In the genomic region with DNA sequence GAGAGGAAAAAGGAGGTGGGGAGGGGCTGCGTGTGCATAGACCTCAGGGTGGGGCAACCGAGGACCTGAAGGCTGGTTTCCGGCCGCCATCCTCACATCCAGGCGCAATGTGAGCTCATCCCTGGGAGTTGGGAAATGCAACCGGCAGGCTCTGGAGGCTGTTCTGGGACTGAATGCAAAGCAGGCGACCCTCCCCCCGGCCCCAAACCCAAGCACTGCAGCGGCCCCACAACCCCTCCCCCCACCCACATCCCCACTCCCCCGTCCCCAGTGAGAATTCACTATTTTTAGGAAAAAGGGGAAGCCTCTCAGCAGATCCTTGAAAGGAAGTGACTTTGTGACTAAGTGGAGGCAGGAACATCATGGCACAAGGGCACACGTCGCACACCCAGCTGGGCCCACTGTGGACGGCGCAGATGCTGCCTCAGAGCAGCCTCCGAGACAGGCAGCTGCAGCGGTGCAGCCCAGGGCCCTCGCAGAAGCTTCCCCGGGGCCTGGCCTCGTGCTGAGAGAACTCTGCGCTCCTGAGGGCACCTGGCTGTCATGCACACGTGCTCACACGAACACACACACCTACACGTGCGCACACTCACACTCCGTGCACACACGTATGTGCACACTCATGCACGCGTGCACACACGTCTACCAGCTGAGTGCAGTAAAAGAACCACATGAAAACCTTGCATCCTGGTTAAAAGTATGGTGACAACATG, we compare ENCODE assay signal across 27 cellular contexts. TPM values are rescaled to one million over a fixed set of nuclear protein-coding genes. Genes with fewer than 3 reads are reported as not detected.
DNase-seq lines count a peak whose midpoint lies in the region; ATAC-seq, FAIRE-seq and TF ChIP-seq lines count a peak whose summit lies in the region.
"Had no signal": no experiment of that assay in that cellular context is flagged by ENCODE, and none has a peak within 500 bp of the region (broad histone marks: within the 10 kb centered on the region; RNA-seq: fewer than 3 reads in every experiment).

No MANE protein-coding gene starts in this region.

- no peaks in the 10 kb centered on the region for H4K20me1 ChIP-seq in K562 (replicated peaks; ENCODE audit: control insufficient read depth, insufficient read depth, low read length)

- H3K27me3 ChIP-seq in right atrium auricular region: no peaks in the 10 kb centered on the region
- peaks cover 27 to 70% of the 10 kb centered on the region in 2 experiments for H3K27me3 ChIP-seq in K562 (ENCODE audit: control insufficient read depth in 2 of 2, insufficient read depth in 2 of 2, low read length in 2 of 2)
- no peaks in the 10 kb centered on the region for H3K27me3 ChIP-seq in colonic mucosa
- no peaks in the 10 kb centered on the region for H3K27me3 ChIP-seq in brain microvascular endothelial cell (replicated peaks)
- H3K27me3 ChIP-seq: BE2C had no signal

- H3K4me2 ChIP-seq in K562 (ENCODE audit: insufficient read depth, low read length): no peak overlapping the region
- H3K4me2 ChIP-seq: A549 had no signal

- TF ChIP-seq RAD21 in K562 (CRISPR knock-in tag; conservative IDR thresholded peaks at IDR 0.05 in 1 of 2, IDR thresholded peaks at IDR 0.05 in 1 of 2): no peak

- POLR2A ChIA-PET in K562 (lab: Yijun Ruan, JAX): no interaction called here

- no peak for TF ChIP-seq CTCF in right atrium auricular region (IDR thresholded peaks at IDR 0.05)
- no peak for TF ChIP-seq CTCF in K562 (IDR thresholded peaks at IDR 0.05 in 2 of 3, conservative IDR thresholded peaks at IDR 0.05 in 1 of 3; ENCODE audit: insufficient read depth in 2 of 3, low read depth in 1 of 3, low read length in 3 of 3)
- no peak for TF ChIP-seq CTCF in colonic mucosa (IDR thresholded peaks at IDR 0.05)
- TF ChIP-seq CTCF in brain microvascular endothelial cell (IDR thresholded peaks at IDR 0.05; ENCODE audit: low read depth, low read length, missing control alignments): no peak

- no peaks in the 10 kb centered on the region for H3K79me2 ChIP-seq in K562 (ENCODE audit: control insufficient read depth, insufficient read depth, low read length)

- H3K9me1 ChIP-seq in K562 (ENCODE audit: control insufficient read depth, insufficient read depth, low read length): no peaks in the 10 kb centered on the region

- H3K27ac ChIP-seq in right atrium auricular region: no peak overlapping the region
- H3K27ac ChIP-seq in K562 (ENCODE audit: extremely low read depth, low read depth, low read length): no peak overlapping the region
- no peak overlapping the region for H3K27ac ChIP-seq in colonic mucosa
- H3K27ac ChIP-seq in brain microvascular endothelial cell: no peak overlapping the region
- H3K27ac ChIP-seq: A549, HL-60 had no signal

- TF ChIP-seq POLR2A in K562 (conservative IDR thresholded peaks at IDR 0.05): no peak

- H3K9me3 ChIP-seq in right atrium auricular region: no peaks in the 10 kb centered on the region
- no peaks in the 10 kb centered on the region for H3K9me3 ChIP-seq in K562 (replicated peaks; ENCODE audit: control insufficient read depth, insufficient read depth, low read depth, low read length)
- no peaks in the 10 kb centered on the region for H3K9me3 ChIP-seq in colonic mucosa
- H3K9me3 ChIP-seq: A549, mucosa of descending colon had no signal

- no peaks in the 10 kb centered on the region for H3K36me3 ChIP-seq in right atrium auricular region
- no peaks in the 10 kb centered on the region for H3K36me3 ChIP-seq in K562 (ENCODE audit: control insufficient read depth, insufficient read depth, low read length)
- no peaks in the 10 kb centered on the region for H3K36me3 ChIP-seq in colonic mucosa
- no peaks in the 10 kb centered on the region for H3K36me3 ChIP-seq in brain microvascular endothelial cell (replicated peaks)
- H3K36me3 ChIP-seq: BE2C had no signal

- DNase-seq in left ventricle myocardium superior: peak; percentile 9
- DNase-seq in right atrium auricular region (ENCODE audit: low spot score): no peak
- no peak for DNase-seq in K562 (ENCODE audit: extremely low read depth in 1 of 4, low spot score in 3 of 4)
- DNase-seq in mesenteric fat pad (ENCODE audit: low spot score): peak; percentile 67
- no peak for DNase-seq in midbrain (lab: John Stamatoyannopoulos, UW)
- no peak for DNase-seq in colonic mucosa
- no peak for DNase-seq in brain microvascular endothelial cell
- DNase-seq: BE2C; Calu3; effector memory CD4-positive, alpha-beta T cell; EL; HCEC 1CT; hippocampal formation; mucosa of descending colon; NCI-H2029 treated with DMSO at 0.1 percent for 48 hours; NCI-H345; NCI-H748 treated with DMSO at 0.1 percent for 48 hours; trophoblast cell had no signal

- 13% methylated on average over 24 of the region's 29 CpGs for WGBS in K562 (ENCODE audit: insufficient coverage, low coverage, missing lambda C conversion rate)

- in situ Hi-C loops in K562 (cut with MboI) (no loop called here), brain microvascular endothelial cell (cut with HindIII; ENCODE audit: low pct_ligation_motif_present, low sequenced_read_pairs) (no loop called here)

- H3K9ac ChIP-seq in K562 (ENCODE audit: insufficient read depth in 1 of 2, low read depth in 2 of 2, low read length in 2 of 2) (no peak overlapping the region), colonic mucosa (ENCODE audit: low read depth in 2 of 2, low read length in 2 of 2) (no peak overlapping the region)

- no peak for FAIRE-seq in K562 (lab: Jason Lieb, UNC)
- FAIRE-seq: A549, frontal cortex had no signal

- TF ChIP-seq EP300 in K562 (IDR thresholded peaks at IDR 0.05; ENCODE audit: low read length): no peak

- no peaks in the 10 kb centered on the region for H3K4me1 ChIP-seq in right atrium auricular region
- H3K4me1 ChIP-seq in K562 (replicated peaks in 1 of 2; ENCODE audit: control insufficient read depth in 2 of 2, insufficient read depth in 2 of 2, low read length in 2 of 2): peaks cover 0 to 29% of the 10 kb centered on the region in 2 experiments; a peak in 2 of 5 replicates
- no peaks in the 10 kb centered on the region for H3K4me1 ChIP-seq in colonic mucosa
- H3K4me1 ChIP-seq: A549, BE2C had no signal

- ATAC-seq in left ventricle myocardium superior (no peak), K562 (no peak), GM21576 (IDR thresholded peaks at IDR 0.05; ENCODE audit: unreplicated experiment) (no peak)
- ATAC-seq: A549, esophagus mucosa, mucosa of descending colon had no signal

- CTCF ChIA-PET in K562 (lab: Yijun Ruan, JAX; ENCODE audit: low intra/inter-chr PET ratio): no interaction called here

- H3K4me3 ChIP-seq in right atrium auricular region (no peak overlapping the region), K562 (no peak overlapping the region), colonic mucosa (no peak overlapping the region), brain microvascular endothelial cell (ENCODE audit: low read depth, low read length) (no peak overlapping the region)
- H3K4me3 ChIP-seq: A549, mucosa of descending colon had no signal

- intact Hi-C loops in left ventricle myocardium superior (cut with micrococcal nuclease): no loop called here
- intact Hi-C loops in K562 (cut with micrococcal nuclease): no loop called here
- intact Hi-C loops in colonic mucosa (cut with DNase I): no loop called here

- H2AFZ ChIP-seq in K562 (ENCODE audit: low read depth, low read length): no peak overlapping the region

- BruUV-seq in K562 (replicated peaks; lab: Mats Ljungman, UMichigan): no TSS peak

RNA-seq across cellular contexts. Expression of a gene that starts 1.3 kb away (rescaled TPM):
- 2.1 TPM for total RNA-seq in left ventricle myocardium superior
- 1 to 10 TPM; 2.3 to 4.6 TPM for total RNA-seq in right atrium auricular region
- 0.30 TPM in 1 of 2 replicates, not detected in the other for total RNA-seq in K562 (2011; cell fraction: chromatin; rRNA removed; ENCODE audit: low replicate concordance)
- not detected in 2 replicates for total RNA-seq in K562 (2011; cell fraction: nucleolus; rRNA removed)
- total RNA-seq in K562 (2011; cell fraction: nucleoplasm; rRNA removed): not detected in 2 replicates
- not detected in 2 replicates for total RNA-seq in K562 (2014; rRNA removed)
- not detected in 2 replicates for total RNA-seq in K562 (2014; rRNA removed; fragmentation: Illumina TruSeq; extraction: Trizol)
- not detected in 2 replicates for total RNA-seq in K562 (2015; rRNA removed; fragmentation: Illumina TruSeq; extraction: Trizol)
- total RNA-seq in K562 (2021): not detected in 2 replicates
- polyA plus RNA-seq in K562 (2011; rRNA removed): not detected in 2 replicates
- 0.04 TPM in 1 of 2 replicates, not detected in the other for polyA plus RNA-seq in K562 (2011; cell fraction: cytosol; rRNA removed)
- polyA plus RNA-seq in K562 (2011; cell fraction: nucleus; rRNA removed): not detected in 2 replicates
- 0.07 and 0.10 TPM in 2 replicates for polyA plus RNA-seq in K562 (2012)
- not detected in 2 replicates for polyA plus RNA-seq in K562 (2014; fragmentation: Illumina TruSeq; extraction: Trizol)
- under 1 TPM in 1 of 2 experiments, not detected in 1; 0.04 TPM for polyA plus RNA-seq in K562 (2014; fragmentation: Nextera tagmentation; extraction: Ambion mirVana)
- not detected in 2 replicates for polyA plus RNA-seq in K562 (2014; rRNA removed)
- 0.07 TPM in 1 of 2 replicates, not detected in the other for polyA minus RNA-seq in K562 (2011; rRNA and poly(A)+ RNA removed)
- polyA minus RNA-seq in K562 (2011; cell fraction: cytosol; rRNA and poly(A)+ RNA removed): not detected in 2 replicates
- not detected in 2 replicates for polyA minus RNA-seq in K562 (2011; cell fraction: nucleus; rRNA and poly(A)+ RNA removed)
- total RNA-seq in mesenteric fat pad: 2.9 TPM
- total RNA-seq in colonic mucosa: 1 to 10 TPM; 1.2 to 2.3 TPM
- total RNA-seq: Calu3, OCI-LY7 had no signal
- polyA plus RNA-seq: A549 had no signal

RNA-seq across cellular contexts. Expression of a gene that starts 48.0 kb away (rescaled TPM):
- not detected for total RNA-seq in left ventricle myocardium superior
- not detected for total RNA-seq in right atrium auricular region
- not detected in 2 replicates for total RNA-seq in K562 (2011; cell fraction: chromatin; rRNA removed; ENCODE audit: low replicate concordance)
- not detected in 2 replicates for total RNA-seq in K562 (2011; cell fraction: nucleolus; rRNA removed)
- not detected in 2 replicates for total RNA-seq in K562 (2011; cell fraction: nucleoplasm; rRNA removed)
- not detected in 2 replicates for total RNA-seq in K562 (2014; rRNA removed)
- not detected in 2 replicates for total RNA-seq in K562 (2014; rRNA removed; fragmentation: Illumina TruSeq; extraction: Trizol)
- total RNA-seq in K562 (2015; rRNA removed; fragmentation: Illumina TruSeq; extraction: Trizol): not detected in 2 replicates
- not detected in 2 replicates for total RNA-seq in K562 (2021)
- polyA plus RNA-seq in K562 (2011; rRNA removed): not detected in 2 replicates
- not detected in 2 replicates for polyA plus RNA-seq in K562 (2011; cell fraction: cytosol; rRNA removed)
- not detected in 2 replicates for polyA plus RNA-seq in K562 (2011; cell fraction: nucleus; rRNA removed)
- not detected in 2 replicates for polyA plus RNA-seq in K562 (2012)
- not detected in 2 replicates for polyA plus RNA-seq in K562 (2014; fragmentation: Illumina TruSeq; extraction: Trizol)
- not detected for polyA plus RNA-seq in K562 (2014; fragmentation: Nextera tagmentation; extraction: Ambion mirVana)
- polyA plus RNA-seq in K562 (2014; rRNA removed): not detected in 2 replicates
- polyA minus RNA-seq in K562 (2011; rRNA and poly(A)+ RNA removed): not detected in 2 replicates
- not detected in 2 replicates for polyA minus RNA-seq in K562 (2011; cell fraction: cytosol; rRNA and poly(A)+ RNA removed)
- not detected in 2 replicates for polyA minus RNA-seq in K562 (2011; cell fraction: nucleus; rRNA and poly(A)+ RNA removed)
- total RNA-seq in mesenteric fat pad: not detected
- not detected for total RNA-seq in colonic mucosa
- total RNA-seq: Calu3; esophagus mucosa; liver; OCI-LY7; progenitor cell of endocrine pancreas; T-helper 2 cell treated with Interferon-gamma antibody and Interleukin-4, amounts not matched to agents 100 ng/mL and 5 ng/mL, for 36 hours had no signal
- polyA plus RNA-seq: A549, liver had no signal

RNA-seq across cellular contexts. Expression of a gene that starts 50.0 kb away (rescaled TPM):
- 1,128 TPM for total RNA-seq in left ventricle myocardium superior
- total RNA-seq in right atrium auricular region: 100 to 1,000 TPM in 1 of 2 donors, 10 to 100 TPM in 1; 85.1 to 265 TPM
- total RNA-seq in K562 (2011; cell fraction: chromatin; rRNA removed; ENCODE audit: low replicate concordance): 72.8 and 88.6 TPM in 2 replicates
- 122 and 189 TPM in 2 replicates for total RNA-seq in K562 (2011; cell fraction: nucleolus; rRNA removed)
- 125 and 130 TPM in 2 replicates for total RNA-seq in K562 (2011; cell fraction: nucleoplasm; rRNA removed)
- 746 and 978 TPM in 2 replicates for total RNA-seq in K562 (2014; rRNA removed)
- total RNA-seq in K562 (2014; rRNA removed; fragmentation: Illumina TruSeq; extraction: Trizol): 839 and 887 TPM in 2 replicates
- 914 and 930 TPM in 2 replicates for total RNA-seq in K562 (2015; rRNA removed; fragmentation: Illumina TruSeq; extraction: Trizol)
- total RNA-seq in K562 (2021): 509 and 535 TPM in 2 replicates
- polyA plus RNA-seq in K562 (2011; rRNA removed): 573 and 595 TPM in 2 replicates
- 589 and 678 TPM in 2 replicates for polyA plus RNA-seq in K562 (2011; cell fraction: cytosol; rRNA removed)
- 222 and 265 TPM in 2 replicates for polyA plus RNA-seq in K562 (2011; cell fraction: nucleus; rRNA removed)
- 689 and 2,439 TPM in 2 replicates for polyA plus RNA-seq in K562 (2012)
- 632 and 822 TPM in 2 replicates for polyA plus RNA-seq in K562 (2014; fragmentation: Illumina TruSeq; extraction: Trizol)
- polyA plus RNA-seq in K562 (2014; fragmentation: Nextera tagmentation; extraction: Ambion mirVana): 1,000 to 10,000 TPM; 2,400 to 2,480 TPM
- polyA plus RNA-seq in K562 (2014; rRNA removed): 987 and 1,053 TPM in 2 replicates
- polyA minus RNA-seq in K562 (2011; rRNA and poly(A)+ RNA removed): 147 and 173 TPM in 2 replicates
- polyA minus RNA-seq in K562 (2011; cell fraction: cytosol; rRNA and poly(A)+ RNA removed): 96.7 and 103 TPM in 2 replicates
- polyA minus RNA-seq in K562 (2011; cell fraction: nucleus; rRNA and poly(A)+ RNA removed): 41.5 and 69.1 TPM in 2 replicates
- total RNA-seq in mesenteric fat pad: 210 TPM
- 100 to 1,000 TPM; 416 to 553 TPM for total RNA-seq in colonic mucosa

RNA-seq across cellular contexts. Expression of a gene that starts 50.3 kb away (rescaled TPM):
- total RNA-seq in left ventricle myocardium superior: 2.7 TPM
- total RNA-seq in right atrium auricular region: 1 to 10 TPM; 3.2 to 3.6 TPM
- 13.3 and 32.0 TPM in 2 replicates for total RNA-seq in K562 (2011; cell fraction: chromatin; rRNA removed; ENCODE audit: low replicate concordance)
- total RNA-seq in K562 (2011; cell fraction: nucleolus; rRNA removed): 19.7 and 19.9 TPM in 2 replicates
- total RNA-seq in K562 (2011; cell fraction: nucleoplasm; rRNA removed): 9.6 and 13.4 TPM in 2 replicates
- total RNA-seq in K562 (2014; rRNA removed): 4.9 and 6.2 TPM in 2 replicates
- total RNA-seq in K562 (2014; rRNA removed; fragmentation: Illumina TruSeq; extraction: Trizol): 2.6 and 3.1 TPM in 2 replicates
- total RNA-seq in K562 (2015; rRNA removed; fragmentation: Illumina TruSeq; extraction: Trizol): 5.1 and 5.9 TPM in 2 replicates
- 9.1 and 10.0 TPM in 2 replicates for total RNA-seq in K562 (2021)
- polyA plus RNA-seq in K562 (2011; rRNA removed): 3.8 and 4.1 TPM in 2 replicates
- 2.8 TPM in 2 replicates for polyA plus RNA-seq in K562 (2011; cell fraction: cytosol; rRNA removed)
- 18.2 and 29.5 TPM in 2 replicates for polyA plus RNA-seq in K562 (2011; cell fraction: nucleus; rRNA removed)
- polyA plus RNA-seq in K562 (2012): 9.3 and 13.7 TPM in 2 replicates
- polyA plus RNA-seq in K562 (2014; fragmentation: Illumina TruSeq; extraction: Trizol): 3.4 and 5.5 TPM in 2 replicates
- 1 to 10 TPM; 1.4 TPM for polyA plus RNA-seq in K562 (2014; fragmentation: Nextera tagmentation; extraction: Ambion mirVana)
- polyA plus RNA-seq in K562 (2014; rRNA removed): 6.0 and 6.9 TPM in 2 replicates
- 3.1 and 4.0 TPM in 2 replicates for polyA minus RNA-seq in K562 (2011; rRNA and poly(A)+ RNA removed)
- polyA minus RNA-seq in K562 (2011; cell fraction: cytosol; rRNA and poly(A)+ RNA removed): 0.76 and 1.5 TPM in 2 replicates
- polyA minus RNA-seq in K562 (2011; cell fraction: nucleus; rRNA and poly(A)+ RNA removed): 11.0 and 13.6 TPM in 2 replicates
- total RNA-seq in mesenteric fat pad: 16.5 TPM
- 10 to 100 TPM; 17.3 to 53.6 TPM for total RNA-seq in colonic mucosa

Comparison
In these comparisons a context has a peak if more than half of its experiments do, and no peak if none do; other contexts are left out.
1. DNase-seq: peak in left ventricle myocardium superior (single experiment) and mesenteric fat pad (single experiment); none in right atrium auricular region (single experiment), K562 (0 of 4), midbrain (single experiment), colonic mucosa (single experiment) and brain microvascular endothelial cell (single experiment).